ENCODE assay signal across 6 cellular contexts in the genomic region with DNA sequence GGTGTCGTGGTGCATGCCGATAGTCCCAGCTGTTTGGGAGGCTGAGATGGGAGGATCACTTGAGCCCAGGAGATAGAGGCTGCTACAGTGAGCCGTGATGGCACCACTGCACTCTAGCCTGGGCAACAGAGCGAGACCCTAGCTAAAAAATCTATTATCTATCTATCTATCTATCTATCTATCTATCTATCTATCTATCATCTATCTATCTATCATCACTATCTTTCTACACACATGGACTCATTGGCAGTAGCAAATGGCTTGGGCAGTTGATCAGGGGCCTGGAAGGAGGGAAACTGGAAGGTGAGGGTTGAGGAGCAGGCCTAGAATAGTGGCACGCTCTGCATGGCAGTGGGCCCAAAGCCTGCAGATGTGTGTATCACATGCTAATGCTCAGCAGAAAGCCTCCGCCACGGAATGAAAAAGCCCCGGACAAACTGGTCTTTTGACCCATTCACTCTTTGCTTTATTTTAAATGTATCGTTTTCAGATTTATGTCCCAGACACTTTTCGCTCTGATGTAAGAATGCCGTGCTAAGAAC. TPM values are rescaled to one million over a fixed set of nuclear protein-coding genes. Genes with fewer than 3 reads are reported as not detected.
"Had no signal": no experiment of that assay in that cellular context is flagged by ENCODE, and none has a peak within 500 bp of the region (broad histone marks: within the 10 kb centered on the region; RNA-seq: fewer than 3 reads in every experiment).

No MANE protein-coding gene starts in this region.

- H3K4me3 ChIP-seq: gastrocnemius medialis, heart left ventricle, upper lobe of right lung had no signal

- H3K27me3 ChIP-seq: brain microvascular endothelial cell, upper lobe of right lung had no signal

- H3K4me1 ChIP-seq: upper lobe of right lung had no signal

- H3K27ac ChIP-seq: brain microvascular endothelial cell, gastrocnemius medialis, heart left ventricle, upper lobe of right lung had no signal

- H3K36me3 ChIP-seq: brain microvascular endothelial cell, gastrocnemius medialis, heart left ventricle, upper lobe of right lung had no signal

- H3K9me3 ChIP-seq: gastrocnemius medialis, heart left ventricle, upper lobe of right lung had no signal

RNA-seq across cellular contexts. Expression of a gene that starts 7.3 kb away (rescaled TPM):
- total RNA-seq: natural killer cell; T-helper 2 cell treated with Interferon-gamma antibody and Interleukin-4, amounts not matched to agents 100 ng/mL and 5 ng/mL, for 36 hours had no signal
